Comparison of ENCODE assay signal across 28 cellular contexts in the genomic region with DNA sequence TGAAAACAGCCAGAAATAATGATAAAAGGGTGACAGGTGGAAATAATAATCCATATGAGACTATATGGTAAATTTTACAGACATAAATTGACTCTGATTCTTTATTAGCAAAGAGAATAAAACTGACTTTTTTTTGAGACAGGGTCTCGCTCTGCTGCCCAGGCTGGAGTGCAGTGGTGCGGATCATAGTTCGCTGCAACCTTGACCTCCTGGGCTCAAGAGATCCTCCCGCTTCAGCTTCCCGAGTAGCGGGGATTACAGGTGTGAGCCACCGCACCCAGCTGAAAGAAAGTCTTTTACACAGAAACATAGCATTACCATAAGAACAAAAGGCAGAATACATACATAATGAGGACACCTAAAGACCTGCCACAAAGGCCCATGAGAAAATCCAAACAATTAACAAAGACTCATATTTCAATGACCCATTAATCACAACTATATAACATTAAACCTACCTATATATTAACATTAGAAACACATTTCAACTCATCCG.
"Had no signal": no experiment of that assay in that cellular context is flagged by ENCODE, and none has a peak within 500 bp of the region (broad histone marks: within the 10 kb centered on the region; RNA-seq: fewer than 3 reads in every experiment).

No MANE protein-coding gene starts in this region.

- H3K27ac ChIP-seq: left ventricle myocardium inferior, ovary, right atrium auricular region, skin epidermis, stomach, testis, thyroid gland, transverse colon, upper lobe of left lung, vagina had no signal

- H3K36me3 Mint-ChIP-seq: immature natural killer cell; natural killer cell; stimulated activated naive B cell treated with anti-CD40 and anti-IgM and Interleukin-4, amounts not matched to agents 10 μg/mL and 1 μg/mL and 100 μg/mL, for 72 hours had no signal

- H3K27me3 ChIP-seq: ovary, right atrium auricular region, testis, thyroid gland, transverse colon, upper lobe of left lung, vagina had no signal

- FAIRE-seq: islet of Langerhans, kidney had no signal

- ATAC-seq: left colon; natural killer cell; sciatic nerve; stimulated activated naive B cell treated with anti-CD40 and anti-IgM and Interleukin-4, amounts not matched to agents 10 μg/mL and 1 μg/mL and 100 μg/mL, for 72 hours; stimulated activated naive CD8-positive, alpha-beta T cell treated with anti-CD3 and anti-CD28 coated beads, Interleukin-15, Interleukin-2, amounts not matched to agents 100 U/mL and 50 U/mL, for 24 hours had no signal

- H3K9me3 ChIP-seq: testis, thyroid gland, transverse colon, upper lobe of left lung, vagina had no signal

- H3K4me1 ChIP-seq: left ventricle myocardium inferior, right atrium auricular region, stomach, testis, thyroid gland, transverse colon, upper lobe of left lung, vagina had no signal

- H3K27me3 Mint-ChIP-seq: progenitor cell of endocrine pancreas had no signal

- H3K4me3 ChIP-seq: left ventricle myocardium inferior, lung, ovary, right atrium auricular region, skin epidermis, stomach, testis, thyroid gland, transverse colon, upper lobe of left lung, vagina had no signal

- DNase-seq: immature natural killer cell; kidney; left colon; left ventricle myocardium inferior; mesendoderm; naive B cell; natural killer cell; nephron progenitor cell; ovary; stimulated activated CD4-positive, alpha-beta T cell treated with anti-CD3 and anti-CD28 coated beads, Interleukin-12 subunit alpha, Interleukin-12 subunit beta, amount 100 ng/mL, for 4 hours; stimulated activated CD4-positive, alpha-beta T cell treated with anti-CD3 and anti-CD28 coated beads, Interleukin-15, amount 100 ng/mL, for 24 hours; stimulated activated CD4-positive, alpha-beta T cell treated with anti-CD3 and anti-CD28 coated beads, Interleukin-2, amount 100 ng/mL, for 24 hours; stimulated activated CD4-positive, alpha-beta T cell treated with anti-CD3 and anti-CD28 coated beads, Interleukin-4, amount 100 ng/mL, for 1 hour; stimulated activated naive B cell treated with anti-CD40 and anti-IgM and Interleukin-4, amounts not matched to agents 10 μg/mL and 1 μg/mL and 100 μg/mL, for 72 hours; stimulated activated naive CD8-positive, alpha-beta T cell treated with anti-CD3 and anti-CD28 coated beads, Interleukin-15, Interleukin-2, amounts not matched to agents 100 U/mL and 50 U/mL, for 24 hours; stomach; testis; thyroid gland; transverse colon; upper lobe of left lung had no signal

- H3K4me3 Mint-ChIP-seq: immature natural killer cell; mesothelial cell of epicardium; naive B cell; natural killer cell; nephron progenitor cell; stimulated activated naive B cell treated with anti-CD40 and anti-IgM and Interleukin-4, amounts not matched to agents 10 μg/mL and 1 μg/mL and 100 μg/mL, for 72 hours had no signal

- H3K4me1 Mint-ChIP-seq: immature natural killer cell; mesothelial cell of epicardium; natural killer cell; nephron progenitor cell; stimulated activated naive B cell treated with anti-CD40 and anti-IgM and Interleukin-4, amounts not matched to agents 10 μg/mL and 1 μg/mL and 100 μg/mL, for 72 hours had no signal

- H3K27ac Mint-ChIP-seq: immature natural killer cell; mesothelial cell of epicardium; natural killer cell; nephron progenitor cell; progenitor cell of endocrine pancreas; stimulated activated naive B cell treated with anti-CD40 and anti-IgM and Interleukin-4, amounts not matched to agents 10 μg/mL and 1 μg/mL and 100 μg/mL, for 72 hours had no signal

- H3K36me3 ChIP-seq: left ventricle myocardium inferior, ovary, right atrium auricular region, stomach, thyroid gland, transverse colon, upper lobe of left lung, vagina had no signal
